Comparison of ENCODE assay signal across 1 cellular context in genomic region chr1:204377800-204378608, GRCh38.
TF ChIP-seq lines count a peak whose summit lies in the region.

No MANE protein-coding gene starts in this region.

TF ChIP-seq in endothelial cell of umbilical vein, 7 proteins besides CTCF, POLR2A, EP300 and RAD21 (continued from another document):
- TF ChIP-seq, protein P1, sequence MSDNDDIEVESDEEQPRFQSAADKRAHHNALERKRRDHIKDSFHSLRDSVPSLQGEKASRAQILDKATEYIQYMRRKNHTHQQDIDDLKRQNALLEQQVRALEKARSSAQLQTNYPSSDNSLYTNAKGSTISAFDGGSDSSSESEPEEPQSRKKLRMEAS (IDR thresholded peaks at IDR 0.05; ENCODE audit: insufficient read depth, insufficient read length): no peak
- TF ChIP-seq EZH2 (IDR thresholded peaks at IDR 0.05; ENCODE audit: borderline replicate concordance, low read depth, low read length, severe bottlenecking) (no peak), MYC (IDR thresholded peaks at IDR 0.05; ENCODE audit: low read depth, low read length) (no peak), FOS (IDR thresholded peaks at IDR 0.05; ENCODE audit: borderline replicate concordance, insufficient read depth, low read length) (peak; percentile 37), GATA2 (IDR thresholded peaks at IDR 0.05; ENCODE audit: insufficient read depth, insufficient read length, low read depth, low read length) (peak; percentile 62)
